ENCODE assay signal across 29 cellular contexts in genomic region chr1:4207183-4207582, GRCh38.
"Had no signal": no experiment of that assay in that cellular context is flagged by ENCODE, and none has a peak within 500 bp of the region (broad histone marks: within the 10 kb centered on the region; RNA-seq: fewer than 3 reads in every experiment).

No MANE protein-coding gene starts in this region.

- FAIRE-seq: pancreas, small intestine, urothelium cell line had no signal

- H3K4me3 ChIP-seq: neural progenitor cell, pancreas, prostate gland, right lobe of liver, sigmoid colon, stomach, thoracic aorta, thyroid gland, tibial nerve, upper lobe of left lung, vagina had no signal

- H3K4me1 Mint-ChIP-seq: naive B cell; naive thymus-derived CD8-positive, alpha-beta T cell; stimulated activated effector memory CD8-positive, alpha-beta T cell treated with anti-CD3 and anti-CD28 coated beads, Interleukin-12 subunit alpha, Interleukin-12 subunit beta, amount 100 ng/mL, for 72 hours; stimulated activated naive B cell treated with anti-CD40 and anti-IgM and Interleukin-4, amounts not matched to agents 10 μg/mL and 1 μg/mL and 100 μg/mL, for 72 hours had no signal

- H3K36me3 Mint-ChIP-seq: natural killer cell treated with Interleukin-12 subunit alpha and Interleukin-12 subunit beta and Interleukin-15 and Interleukin-18, amount 100 ng/mL, for 72 hours; neural progenitor cell; stimulated activated effector memory CD8-positive, alpha-beta T cell treated with anti-CD3 and anti-CD28 coated beads, Interleukin-12 subunit alpha, Interleukin-12 subunit beta, amount 100 ng/mL, for 72 hours; stimulated activated naive B cell treated with anti-CD40 and anti-IgM and Interleukin-4, amounts not matched to agents 10 μg/mL and 1 μg/mL and 100 μg/mL, for 72 hours had no signal

- H3K9ac ChIP-seq: neural progenitor cell had no signal

- H3K4me1 ChIP-seq: pancreas, prostate gland, right lobe of liver, sigmoid colon, stomach, thyroid gland, tibial nerve, upper lobe of left lung, vagina had no signal

- H3K9me3 ChIP-seq: pancreas, prostate gland, right lobe of liver, thoracic aorta, thyroid gland, vagina had no signal

- H2AFZ ChIP-seq: neural progenitor cell had no signal

- ATAC-seq: naive thymus-derived CD8-positive, alpha-beta T cell; pancreas; right cardiac atrium; right lobe of liver; stimulated activated effector memory CD8-positive, alpha-beta T cell treated with anti-CD3 and anti-CD28 coated beads, Interleukin-12 subunit alpha, Interleukin-12 subunit beta, amount 100 ng/mL, for 72 hours; stimulated activated naive B cell treated with anti-CD40 and anti-IgM and Interleukin-4, amounts not matched to agents 10 μg/mL and 1 μg/mL and 100 μg/mL, for 72 hours had no signal

- H3K27me3 Mint-ChIP-seq: stimulated activated naive CD8-positive, alpha-beta T cell treated with anti-CD3 and anti-CD28 coated beads, Interleukin-15, Interleukin-2, amounts not matched to agents 100 ng/mL and 50 ng/mL, for 24 hours had no signal

- DNase-seq: naive B cell; naive thymus-derived CD8-positive, alpha-beta T cell; nephron progenitor cell; occipital lobe; pancreas; retina; right cardiac atrium; right lobe of liver; sigmoid colon; small intestine; stimulated activated CD4-positive, alpha-beta T cell treated with anti-CD3 and anti-CD28 coated beads, Interleukin-15, amount 100 ng/mL, for 24 hours; stimulated activated CD4-positive, alpha-beta T cell treated with anti-CD3 and anti-CD28 coated beads, Interleukin-2, amount 100 ng/mL, for 24 hours; stimulated activated CD4-positive, alpha-beta T cell treated with anti-CD3 and anti-CD28 coated beads, Interleukin-2, amount 100 ng/mL, for 48 hours; stimulated activated CD4-positive, alpha-beta T cell treated with anti-CD3 and anti-CD28 coated beads, Interleukin-4, amount 100 ng/mL, for 24 hours; stimulated activated naive B cell treated with anti-CD40 and anti-IgM and Interleukin-4, amounts not matched to agents 10 μg/mL and 1 μg/mL and 100 μg/mL, for 72 hours; stimulated activated naive CD4-positive, alpha-beta T cell treated with Interleukin-2 at 50 U/mL for 16 hours; stomach; thyroid gland; trophoblast cell; upper lobe of left lung had no signal

- H3K4me3 Mint-ChIP-seq: naive B cell; naive thymus-derived CD8-positive, alpha-beta T cell; natural killer cell treated with Interleukin-12 subunit alpha and Interleukin-12 subunit beta and Interleukin-15 and Interleukin-18, amount 100 ng/mL, for 72 hours; nephron progenitor cell; neural progenitor cell; stimulated activated effector memory CD8-positive, alpha-beta T cell treated with anti-CD3 and anti-CD28 coated beads, Interleukin-12 subunit alpha, Interleukin-12 subunit beta, amount 100 ng/mL, for 72 hours; stimulated activated naive B cell treated with anti-CD40 and anti-IgM and Interleukin-4, amounts not matched to agents 10 μg/mL and 1 μg/mL and 100 μg/mL, for 72 hours; stimulated activated naive CD8-positive, alpha-beta T cell treated with anti-CD3 and anti-CD28 coated beads, Interleukin-15, Interleukin-2, amounts not matched to agents 100 ng/mL and 50 ng/mL, for 24 hours had no signal

- H3K27ac ChIP-seq: neural progenitor cell, pancreas, prostate gland, right lobe of liver, sigmoid colon, stomach, thoracic aorta, thyroid gland, tibial nerve, upper lobe of left lung, vagina had no signal

- H3K27me3 ChIP-seq: neural progenitor cell, pancreas, right lobe of liver, sigmoid colon, thyroid gland, tibial nerve, upper lobe of left lung, vagina had no signal

- H3K36me3 ChIP-seq: neural progenitor cell, pancreas, prostate gland, right lobe of liver, sigmoid colon, stomach, thoracic aorta, thyroid gland, tibial nerve, upper lobe of left lung, vagina had no signal

- H3K27ac Mint-ChIP-seq: naive B cell; naive thymus-derived CD8-positive, alpha-beta T cell; natural killer cell treated with Interleukin-12 subunit alpha and Interleukin-12 subunit beta and Interleukin-15 and Interleukin-18, amount 100 ng/mL, for 72 hours; nephron progenitor cell; neural progenitor cell; stimulated activated effector memory CD8-positive, alpha-beta T cell treated with anti-CD3 and anti-CD28 coated beads, Interleukin-12 subunit alpha, Interleukin-12 subunit beta, amount 100 ng/mL, for 72 hours; stimulated activated naive B cell treated with anti-CD40 and anti-IgM and Interleukin-4, amounts not matched to agents 10 μg/mL and 1 μg/mL and 100 μg/mL, for 72 hours; stimulated activated naive CD8-positive, alpha-beta T cell treated with anti-CD3 and anti-CD28 coated beads, Interleukin-15, Interleukin-2, amounts not matched to agents 100 ng/mL and 50 ng/mL, for 24 hours had no signal

- H3K4me2 ChIP-seq: neural progenitor cell had no signal
